ENCODE assay signal across 8 cellular contexts in the genomic region with DNA sequence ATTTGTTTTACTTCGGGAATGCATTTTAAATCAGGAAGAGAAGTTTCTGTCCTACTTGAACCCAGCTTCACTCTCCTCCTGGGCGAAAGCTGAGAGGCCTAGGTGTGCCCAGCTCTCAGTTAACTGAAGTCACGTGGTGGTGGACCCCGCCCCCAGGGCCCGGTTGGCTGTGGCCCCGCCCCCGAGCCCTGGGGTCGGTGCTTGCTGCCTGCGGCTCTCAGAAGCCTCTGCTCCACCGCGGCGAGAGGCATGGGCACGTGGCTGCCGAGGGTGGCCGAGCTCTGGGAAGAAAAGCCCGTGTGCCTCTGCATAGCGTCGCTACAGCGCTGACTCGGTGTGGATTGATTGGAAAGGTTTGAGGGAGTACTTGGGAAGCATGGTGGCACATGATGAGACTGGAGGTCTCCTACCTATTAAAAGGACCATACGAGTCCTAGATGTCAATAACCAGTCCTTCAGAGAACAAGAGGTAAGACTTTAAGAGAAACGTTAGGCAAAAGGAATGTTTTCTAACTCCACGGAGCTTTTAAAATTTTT. TPM values are rescaled to one million over a fixed set of nuclear protein-coding genes. Genes with fewer than 3 reads are reported as not detected.
DNase-seq lines count a peak whose midpoint lies in the region; ATAC-seq, FAIRE-seq and TF ChIP-seq lines count a peak whose summit lies in the region.

No MANE protein-coding gene starts in this region.

- no peak for TF ChIP-seq CTCF in omental fat pad (IDR thresholded peaks at IDR 0.05)

- H3K36me3 Mint-ChIP-seq in activated naive CD4-positive, alpha-beta T cell treated with anti-CD3 and anti-CD28 coated beads, Interleukin-2, amount 10 ng/mL, durations not matched to agents 7 days and 5 days, result peaks cover 9% of the 10 kb centered on the region

- H3K4me3 Mint-ChIP-seq in activated naive CD4-positive, alpha-beta T cell treated with anti-CD3 and anti-CD28 coated beads, Interleukin-2, amount 10 ng/mL, durations not matched to agents 7 days and 5 days, result peak overlapping the region; percentile 82

- DNase-seq in GM12891 (ENCODE audit: insufficient read length, low spot score) (no peak), RPMI7951 (ENCODE audit: low read depth) (peak; percentile 93), glomerular visceral epithelial cell (ENCODE audit: extremely low spot score) (peak; percentile 93), omental fat pad (ENCODE audit: low spot score) (peak; percentile 89), substantia nigra (lab: John Stamatoyannopoulos, UW) (peak in 33 of 49 donors; percentile 5 to 69 (median 37)), cerebellar nuclear complex (lab: John Stamatoyannopoulos, UW) (no peak)
- peak; percentile 92 for DNase-seq in activated naive CD4-positive, alpha-beta T cell treated with anti-CD3 and anti-CD28 coated beads, Interleukin-2, amount 10 ng/mL, durations not matched to agents 7 days and 5 days

- peak overlapping the region; percentile 91 for H3K27ac Mint-ChIP-seq in activated naive CD4-positive, alpha-beta T cell treated with anti-CD3 and anti-CD28 coated beads, Interleukin-2, amount 10 ng/mL, durations not matched to agents 7 days and 5 days

- H3K27ac ChIP-seq in substantia nigra (ENCODE audit: low read depth, low read length, poor library complexity, severe bottlenecking), result no peak overlapping the region

- peak; percentile 91 for FAIRE-seq in GM12891 (lab: Jason Lieb, UNC)

- no peaks in the 10 kb centered on the region for H3K9me3 Mint-ChIP-seq in activated naive CD4-positive, alpha-beta T cell treated with anti-CD3 and anti-CD28 coated beads, Interleukin-2, amount 10 ng/mL, durations not matched to agents 7 days and 5 days

- no peaks in the 10 kb centered on the region for H3K27me3 Mint-ChIP-seq in activated naive CD4-positive, alpha-beta T cell treated with anti-CD3 and anti-CD28 coated beads, Interleukin-2, amount 10 ng/mL, durations not matched to agents 7 days and 5 days

- H3K4me1 Mint-ChIP-seq in activated naive CD4-positive, alpha-beta T cell treated with anti-CD3 and anti-CD28 coated beads, Interleukin-2, amount 10 ng/mL, durations not matched to agents 7 days and 5 days, result peaks cover 73% of the 10 kb centered on the region

- peak; percentile 68 for TF ChIP-seq POLR2A in GM12891 (IDR thresholded peaks at IDR 0.05; ENCODE audit: low read depth, low read length)

- peak; percentile 45 for ATAC-seq in HG03521 (IDR thresholded peaks at IDR 0.05; ENCODE audit: unreplicated experiment)
- ATAC-seq in omental fat pad (ENCODE audit: low FRiP score), result peak; percentile 90

- CTCF ChIA-PET in activated naive CD4-positive, alpha-beta T cell treated with anti-CD3 and anti-CD28 coated beads, Interleukin-2, amount 10 ng/mL, durations not matched to agents 7 days and 5 days (lab: Charles Lee), result interaction anchor here (1.2 to 10.7 kb wide), 4 partner anchors 12 to 631 kb away, joined by 3 to 221 read pairs (median 4); no protein-coding TSS in a partner anchor

TF ChIP-seq in GM12891, 5 proteins besides CTCF, POLR2A, EP300 and RAD21:
- TF ChIP-seq SPI1 (IDR thresholded peaks at IDR 0.05; ENCODE audit: low read depth, low read length) (no peak), POLR2AphosphoS5 (IDR thresholded peaks at IDR 0.05; ENCODE audit: low read depth, low read length) (peak; percentile 52; the same call in 1 of the 2 replicates), TAF1 (IDR thresholded peaks at IDR 0.05; ENCODE audit: low read depth, low read length) (peak; percentile 89), POU2F2 (IDR thresholded peaks at IDR 0.05; ENCODE audit: low read depth, low read length) (0 out of 2 replicates have a peak, but pooled peaks have one; percentile 36), PAX5 (IDR thresholded peaks at IDR 0.05; ENCODE audit: insufficient read depth, low read length, severe bottlenecking) (no peak)

RNA-seq across cellular contexts. Expression of a gene that starts 34.1 kb away (rescaled TPM):
- polyA plus RNA-seq in GM12891 (2012; ENCODE audit: low read depth, missing spikeins), result 11.7 TPM
- total RNA-seq in RPMI7951 (2014; rRNA removed; shearing (Covaris generic)), result 244 and 263 TPM in 2 replicates
- 100 to 1,000 TPM in 3 of 4 donors, 10 to 100 TPM in 1; 80.7 to 201 (median 139) TPM for total RNA-seq in omental fat pad

RNA-seq across cellular contexts. Expression of a gene that starts 41.8 kb away (rescaled TPM):
- not detected for polyA plus RNA-seq in GM12891 (2012; ENCODE audit: low read depth, missing spikeins)
- total RNA-seq in RPMI7951 (2014; rRNA removed; shearing (Covaris generic)), result 1.2 and 1.4 TPM in 2 replicates
- not detected for total RNA-seq in omental fat pad

RNA-seq across cellular contexts. Expression of a gene that starts 52.9 kb away (rescaled TPM):
- polyA plus RNA-seq in GM12891 (2012; ENCODE audit: low read depth, missing spikeins), result not detected
- not detected in 2 replicates for total RNA-seq in RPMI7951 (2014; rRNA removed; shearing (Covaris generic))
- not detected for total RNA-seq in omental fat pad

Comparison
In these comparisons a context has a peak if more than half of its experiments do, and no peak if none do; other contexts are left out.
1. DNase-seq: peak in RPMI7951 (single experiment), activated naive CD4-positive, alpha-beta T cell treated with anti-CD3 and anti-CD28 coated beads, Interleukin-2, amount 10 ng/mL, durations not matched to agents 7 days and 5 days (single experiment), glomerular visceral epithelial cell (single experiment), omental fat pad (single experiment) and substantia nigra (33 of 49); none in GM12891 (single experiment) and cerebellar nuclear complex (0 of 2).